1 cellular context compared by ENCODE assay signal in the genomic region with DNA sequence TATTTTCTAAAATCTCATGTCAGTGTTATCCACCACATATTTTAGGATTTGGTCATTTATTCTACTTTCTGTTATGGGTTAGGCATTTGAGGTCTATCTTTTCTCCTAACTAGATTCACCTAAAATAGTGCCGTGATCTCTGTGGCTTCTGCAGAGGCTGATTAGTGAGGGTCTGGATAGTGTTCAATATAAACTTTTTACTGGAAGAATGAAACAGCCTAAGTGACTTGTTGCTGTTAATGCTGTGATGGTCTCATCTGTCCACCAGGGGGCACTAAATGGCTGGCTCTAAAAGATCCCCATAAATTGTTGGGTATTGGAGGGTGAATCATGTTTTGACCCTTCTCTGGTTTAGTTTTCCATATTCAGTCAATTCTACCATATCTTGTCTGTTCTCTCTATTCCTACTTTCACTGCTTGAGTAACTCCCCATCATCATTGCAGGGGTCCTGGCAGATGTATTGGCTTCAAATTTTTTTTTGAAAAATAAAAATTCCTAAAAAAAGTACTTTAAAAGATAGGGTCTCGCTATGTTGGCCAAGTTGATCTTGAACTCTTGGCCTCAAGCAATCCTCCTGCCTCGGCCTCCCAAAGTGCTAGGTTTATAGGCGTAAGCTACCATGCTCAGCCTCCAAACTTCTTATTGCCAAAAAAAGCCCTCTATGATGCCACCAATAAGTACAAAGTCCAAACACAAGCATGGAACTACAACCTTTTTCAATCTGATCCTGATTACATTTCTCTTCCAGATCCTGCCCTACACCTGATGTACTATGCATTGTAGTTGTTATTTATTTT.
A peak's percentile ranks its signal among the peaks of the same experiment; 100 is the strongest.
TF ChIP-seq lines count a peak whose summit lies in the region.

No MANE protein-coding gene starts in this region.

TF ChIP-seq in K562, 482 proteins besides CTCF, POLR2A, EP300 and RAD21 (continued from another document and continues in another):
- TF ChIP-seq, protein P1, sequence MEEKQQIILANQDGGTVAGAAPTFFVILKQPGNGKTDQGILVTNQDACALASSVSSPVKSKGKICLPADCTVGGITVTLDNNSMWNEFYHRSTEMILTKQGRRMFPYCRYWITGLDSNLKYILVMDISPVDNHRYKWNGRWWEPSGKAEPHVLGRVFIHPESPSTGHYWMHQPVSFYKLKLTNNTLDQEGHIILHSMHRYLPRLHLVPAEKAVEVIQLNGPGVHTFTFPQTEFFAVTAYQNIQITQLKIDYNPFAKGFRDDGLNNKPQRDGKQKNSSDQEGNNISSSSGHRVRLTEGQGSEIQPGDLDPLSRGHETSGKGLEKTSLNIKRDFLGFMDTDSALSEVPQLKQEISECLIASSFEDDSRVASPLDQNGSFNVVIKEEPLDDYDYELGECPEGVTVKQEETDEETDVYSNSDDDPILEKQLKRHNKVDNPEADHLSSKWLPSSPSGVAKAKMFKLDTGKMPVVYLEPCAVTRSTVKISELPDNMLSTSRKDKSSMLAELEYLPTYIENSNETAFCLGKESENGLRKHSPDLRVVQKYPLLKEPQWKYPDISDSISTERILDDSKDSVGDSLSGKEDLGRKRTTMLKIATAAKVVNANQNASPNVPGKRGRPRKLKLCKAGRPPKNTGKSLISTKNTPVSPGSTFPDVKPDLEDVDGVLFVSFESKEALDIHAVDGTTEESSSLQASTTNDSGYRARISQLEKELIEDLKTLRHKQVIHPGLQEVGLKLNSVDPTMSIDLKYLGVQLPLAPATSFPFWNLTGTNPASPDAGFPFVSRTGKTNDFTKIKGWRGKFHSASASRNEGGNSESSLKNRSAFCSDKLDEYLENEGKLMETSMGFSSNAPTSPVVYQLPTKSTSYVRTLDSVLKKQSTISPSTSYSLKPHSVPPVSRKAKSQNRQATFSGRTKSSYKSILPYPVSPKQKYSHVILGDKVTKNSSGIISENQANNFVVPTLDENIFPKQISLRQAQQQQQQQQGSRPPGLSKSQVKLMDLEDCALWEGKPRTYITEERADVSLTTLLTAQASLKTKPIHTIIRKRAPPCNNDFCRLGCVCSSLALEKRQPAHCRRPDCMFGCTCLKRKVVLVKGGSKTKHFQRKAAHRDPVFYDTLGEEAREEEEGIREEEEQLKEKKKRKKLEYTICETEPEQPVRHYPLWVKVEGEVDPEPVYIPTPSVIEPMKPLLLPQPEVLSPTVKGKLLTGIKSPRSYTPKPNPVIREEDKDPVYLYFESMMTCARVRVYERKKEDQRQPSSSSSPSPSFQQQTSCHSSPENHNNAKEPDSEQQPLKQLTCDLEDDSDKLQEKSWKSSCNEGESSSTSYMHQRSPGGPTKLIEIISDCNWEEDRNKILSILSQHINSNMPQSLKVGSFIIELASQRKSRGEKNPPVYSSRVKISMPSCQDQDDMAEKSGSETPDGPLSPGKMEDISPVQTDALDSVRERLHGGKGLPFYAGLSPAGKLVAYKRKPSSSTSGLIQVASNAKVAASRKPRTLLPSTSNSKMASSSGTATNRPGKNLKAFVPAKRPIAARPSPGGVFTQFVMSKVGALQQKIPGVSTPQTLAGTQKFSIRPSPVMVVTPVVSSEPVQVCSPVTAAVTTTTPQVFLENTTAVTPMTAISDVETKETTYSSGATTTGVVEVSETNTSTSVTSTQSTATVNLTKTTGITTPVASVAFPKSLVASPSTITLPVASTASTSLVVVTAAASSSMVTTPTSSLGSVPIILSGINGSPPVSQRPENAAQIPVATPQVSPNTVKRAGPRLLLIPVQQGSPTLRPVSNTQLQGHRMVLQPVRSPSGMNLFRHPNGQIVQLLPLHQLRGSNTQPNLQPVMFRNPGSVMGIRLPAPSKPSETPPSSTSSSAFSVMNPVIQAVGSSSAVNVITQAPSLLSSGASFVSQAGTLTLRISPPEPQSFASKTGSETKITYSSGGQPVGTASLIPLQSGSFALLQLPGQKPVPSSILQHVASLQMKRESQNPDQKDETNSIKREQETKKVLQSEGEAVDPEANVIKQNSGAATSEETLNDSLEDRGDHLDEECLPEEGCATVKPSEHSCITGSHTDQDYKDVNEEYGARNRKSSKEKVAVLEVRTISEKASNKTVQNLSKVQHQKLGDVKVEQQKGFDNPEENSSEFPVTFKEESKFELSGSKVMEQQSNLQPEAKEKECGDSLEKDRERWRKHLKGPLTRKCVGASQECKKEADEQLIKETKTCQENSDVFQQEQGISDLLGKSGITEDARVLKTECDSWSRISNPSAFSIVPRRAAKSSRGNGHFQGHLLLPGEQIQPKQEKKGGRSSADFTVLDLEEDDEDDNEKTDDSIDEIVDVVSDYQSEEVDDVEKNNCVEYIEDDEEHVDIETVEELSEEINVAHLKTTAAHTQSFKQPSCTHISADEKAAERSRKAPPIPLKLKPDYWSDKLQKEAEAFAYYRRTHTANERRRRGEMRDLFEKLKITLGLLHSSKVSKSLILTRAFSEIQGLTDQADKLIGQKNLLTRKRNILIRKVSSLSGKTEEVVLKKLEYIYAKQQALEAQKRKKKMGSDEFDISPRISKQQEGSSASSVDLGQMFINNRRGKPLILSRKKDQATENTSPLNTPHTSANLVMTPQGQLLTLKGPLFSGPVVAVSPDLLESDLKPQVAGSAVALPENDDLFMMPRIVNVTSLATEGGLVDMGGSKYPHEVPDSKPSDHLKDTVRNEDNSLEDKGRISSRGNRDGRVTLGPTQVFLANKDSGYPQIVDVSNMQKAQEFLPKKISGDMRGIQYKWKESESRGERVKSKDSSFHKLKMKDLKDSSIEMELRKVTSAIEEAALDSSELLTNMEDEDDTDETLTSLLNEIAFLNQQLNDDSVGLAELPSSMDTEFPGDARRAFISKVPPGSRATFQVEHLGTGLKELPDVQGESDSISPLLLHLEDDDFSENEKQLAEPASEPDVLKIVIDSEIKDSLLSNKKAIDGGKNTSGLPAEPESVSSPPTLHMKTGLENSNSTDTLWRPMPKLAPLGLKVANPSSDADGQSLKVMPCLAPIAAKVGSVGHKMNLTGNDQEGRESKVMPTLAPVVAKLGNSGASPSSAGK (IDR thresholded peaks at IDR 0.05) = no peak
- TF ChIP-seq DACH1 (IDR thresholded peaks at IDR 0.05; ENCODE audit: partially characterized antibody) = no peak
- no peak for TF ChIP-seq ZBTB1 (CRISPR knock-in tag; IDR thresholded peaks at IDR 0.05; ENCODE audit: borderline replicate concordance, low read depth)
- TF ChIP-seq BRF1 (IDR thresholded peaks at IDR 0.05; ENCODE audit: borderline replicate concordance, extremely low read depth, insufficient read length) = no peak
- TF ChIP-seq STAT5B (CRISPR knock-in tag; IDR thresholded peaks at IDR 0.05) = no peak
- TF ChIP-seq, protein P2, sequence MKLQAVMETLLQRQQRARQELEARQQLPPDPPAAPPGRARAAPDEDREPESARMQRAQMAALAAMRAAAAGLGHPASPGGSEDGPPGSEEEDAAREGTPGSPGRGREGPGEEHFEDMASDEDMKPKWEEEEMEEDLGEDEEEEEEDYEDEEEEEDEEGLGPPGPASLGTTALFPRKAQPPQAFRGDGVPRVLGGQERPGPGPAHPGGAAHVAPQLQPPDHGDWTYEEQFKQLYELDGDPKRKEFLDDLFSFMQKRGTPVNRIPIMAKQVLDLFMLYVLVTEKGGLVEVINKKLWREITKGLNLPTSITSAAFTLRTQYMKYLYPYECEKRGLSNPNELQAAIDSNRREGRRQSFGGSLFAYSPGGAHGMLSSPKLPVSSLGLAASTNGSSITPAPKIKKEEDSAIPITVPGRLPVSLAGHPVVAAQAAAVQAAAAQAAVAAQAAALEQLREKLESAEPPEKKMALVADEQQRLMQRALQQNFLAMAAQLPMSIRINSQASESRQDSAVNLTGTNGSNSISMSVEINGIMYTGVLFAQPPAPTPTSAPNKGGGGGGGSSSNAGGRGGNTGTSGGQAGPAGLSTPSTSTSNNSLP (IDR thresholded peaks at IDR 0.05; ENCODE audit: borderline replicate concordance, low read depth, low read length) = peak; percentile 61; the same call in 1 of the 2 replicates
- TF ChIP-seq ZNF41 (CRISPR knock-in tag; conservative IDR thresholded peaks at IDR 0.05) = no peak
- TF ChIP-seq GABPB2 (CRISPR knock-in tag; conservative IDR thresholded peaks at IDR 0.05) = no peak
- TF ChIP-seq SAP30 (IDR thresholded peaks at IDR 0.05; ENCODE audit: borderline replicate concordance, insufficient read depth, low read depth, low read length, poor library complexity, severe bottlenecking) = no peak
- TF ChIP-seq ARNT (IDR thresholded peaks at IDR 0.05) = peak in 1 of 2 experiments; percentile 53; a peak in 1 of 4 replicates
- TF ChIP-seq, protein P3, sequence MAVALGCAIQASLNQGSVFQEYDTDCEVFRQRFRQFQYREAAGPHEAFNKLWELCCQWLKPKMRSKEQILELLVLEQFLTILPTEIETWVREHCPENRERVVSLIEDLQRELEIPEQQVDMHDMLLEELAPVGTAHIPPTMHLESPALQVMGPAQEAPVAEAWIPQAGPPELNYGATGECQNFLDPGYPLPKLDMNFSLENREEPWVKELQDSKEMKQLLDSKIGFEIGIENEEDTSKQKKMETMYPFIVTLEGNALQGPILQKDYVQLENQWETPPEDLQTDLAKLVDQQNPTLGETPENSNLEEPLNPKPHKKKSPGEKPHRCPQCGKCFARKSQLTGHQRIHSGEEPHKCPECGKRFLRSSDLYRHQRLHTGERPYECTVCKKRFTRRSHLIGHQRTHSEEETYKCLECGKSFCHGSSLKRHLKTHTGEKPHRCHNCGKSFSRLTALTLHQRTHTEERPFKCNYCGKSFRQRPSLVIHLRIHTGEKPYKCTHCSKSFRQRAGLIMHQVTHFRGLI (CRISPR knock-in tag; IDR thresholded peaks at IDR 0.05) = no peak
- TF ChIP-seq NBN (IDR thresholded peaks at IDR 0.05; ENCODE audit: low read depth) = no peak
- TF ChIP-seq, protein P4, sequence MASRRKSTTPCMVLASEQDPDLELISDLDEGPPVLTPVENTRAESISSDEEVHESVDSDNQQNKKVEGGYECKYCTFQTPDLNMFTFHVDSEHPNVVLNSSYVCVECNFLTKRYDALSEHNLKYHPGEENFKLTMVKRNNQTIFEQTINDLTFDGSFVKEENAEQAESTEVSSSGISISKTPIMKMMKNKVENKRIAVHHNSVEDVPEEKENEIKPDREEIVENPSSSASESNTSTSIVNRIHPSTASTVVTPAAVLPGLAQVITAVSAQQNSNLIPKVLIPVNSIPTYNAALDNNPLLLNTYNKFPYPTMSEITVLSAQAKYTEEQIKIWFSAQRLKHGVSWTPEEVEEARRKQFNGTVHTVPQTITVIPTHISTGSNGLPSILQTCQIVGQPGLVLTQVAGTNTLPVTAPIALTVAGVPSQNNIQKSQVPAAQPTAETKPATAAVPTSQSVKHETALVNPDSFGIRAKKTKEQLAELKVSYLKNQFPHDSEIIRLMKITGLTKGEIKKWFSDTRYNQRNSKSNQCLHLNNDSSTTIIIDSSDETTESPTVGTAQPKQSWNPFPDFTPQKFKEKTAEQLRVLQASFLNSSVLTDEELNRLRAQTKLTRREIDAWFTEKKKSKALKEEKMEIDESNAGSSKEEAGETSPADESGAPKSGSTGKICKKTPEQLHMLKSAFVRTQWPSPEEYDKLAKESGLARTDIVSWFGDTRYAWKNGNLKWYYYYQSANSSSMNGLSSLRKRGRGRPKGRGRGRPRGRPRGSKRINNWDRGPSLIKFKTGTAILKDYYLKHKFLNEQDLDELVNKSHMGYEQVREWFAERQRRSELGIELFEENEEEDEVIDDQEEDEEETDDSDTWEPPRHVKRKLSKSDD (conservative IDR thresholded peaks at IDR 0.05; ENCODE audit: low read length) = no peak
- TF ChIP-seq, protein P5, sequence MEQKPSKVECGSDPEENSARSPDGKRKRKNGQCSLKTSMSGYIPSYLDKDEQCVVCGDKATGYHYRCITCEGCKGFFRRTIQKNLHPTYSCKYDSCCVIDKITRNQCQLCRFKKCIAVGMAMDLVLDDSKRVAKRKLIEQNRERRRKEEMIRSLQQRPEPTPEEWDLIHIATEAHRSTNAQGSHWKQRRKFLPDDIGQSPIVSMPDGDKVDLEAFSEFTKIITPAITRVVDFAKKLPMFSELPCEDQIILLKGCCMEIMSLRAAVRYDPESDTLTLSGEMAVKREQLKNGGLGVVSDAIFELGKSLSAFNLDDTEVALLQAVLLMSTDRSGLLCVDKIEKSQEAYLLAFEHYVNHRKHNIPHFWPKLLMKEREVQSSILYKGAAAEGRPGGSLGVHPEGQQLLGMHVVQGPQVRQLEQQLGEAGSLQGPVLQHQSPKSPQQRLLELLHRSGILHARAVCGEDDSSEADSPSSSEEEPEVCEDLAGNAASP (IDR thresholded peaks at IDR 0.05) = no peak
- no peak for TF ChIP-seq RBM39 (optimal IDR thresholded peaks at IDR 0.05; ENCODE audit: low read depth, low read length)
- TF ChIP-seq FOXK2 (conservative IDR thresholded peaks at IDR 0.05 in 1 of 2, IDR thresholded peaks at IDR 0.05 in 1 of 2; ENCODE audit: low read depth in 2 of 2) = peak; percentile 59 to 70; a peak in 2 of 4 replicates
- TF ChIP-seq, protein P6, sequence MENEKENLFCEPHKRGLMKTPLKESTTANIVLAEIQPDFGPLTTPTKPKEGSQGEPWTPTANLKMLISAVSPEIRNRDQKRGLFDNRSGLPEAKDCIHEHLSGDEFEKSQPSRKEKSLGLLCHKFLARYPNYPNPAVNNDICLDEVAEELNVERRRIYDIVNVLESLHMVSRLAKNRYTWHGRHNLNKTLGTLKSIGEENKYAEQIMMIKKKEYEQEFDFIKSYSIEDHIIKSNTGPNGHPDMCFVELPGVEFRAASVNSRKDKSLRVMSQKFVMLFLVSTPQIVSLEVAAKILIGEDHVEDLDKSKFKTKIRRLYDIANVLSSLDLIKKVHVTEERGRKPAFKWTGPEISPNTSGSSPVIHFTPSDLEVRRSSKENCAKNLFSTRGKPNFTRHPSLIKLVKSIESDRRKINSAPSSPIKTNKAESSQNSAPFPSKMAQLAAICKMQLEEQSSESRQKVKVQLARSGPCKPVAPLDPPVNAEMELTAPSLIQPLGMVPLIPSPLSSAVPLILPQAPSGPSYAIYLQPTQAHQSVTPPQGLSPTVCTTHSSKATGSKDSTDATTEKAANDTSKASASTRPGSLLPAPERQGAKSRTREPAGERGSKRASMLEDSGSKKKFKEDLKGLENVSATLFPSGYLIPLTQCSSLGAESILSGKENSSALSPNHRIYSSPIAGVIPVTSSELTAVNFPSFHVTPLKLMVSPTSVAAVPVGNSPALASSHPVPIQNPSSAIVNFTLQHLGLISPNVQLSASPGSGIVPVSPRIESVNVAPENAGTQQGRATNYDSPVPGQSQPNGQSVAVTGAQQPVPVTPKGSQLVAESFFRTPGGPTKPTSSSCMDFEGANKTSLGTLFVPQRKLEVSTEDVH (IDR thresholded peaks at IDR 0.05; ENCODE audit: low read depth, partially characterized antibody) = peak; percentile 31
